ENCODE assay signal across 8 cellular contexts in genomic region chr6:39114395-39114706, GRCh38. TPM values are rescaled to one million over a fixed set of nuclear protein-coding genes. Genes with fewer than 3 reads are reported as not detected.
DNase-seq lines count a peak whose midpoint lies in the region; ATAC-seq, FAIRE-seq and TF ChIP-seq lines count a peak whose summit lies in the region.

No MANE protein-coding gene starts in this region.

- H3K27me3 ChIP-seq in CD8-positive, alpha-beta memory T cell (ENCODE audit: insufficient read depth, low read length, poor library complexity, severe bottlenecking) = no peaks in the 10 kb centered on the region
- no peaks in the 10 kb centered on the region for H3K27me3 ChIP-seq in HUES6 (ENCODE audit: control insufficient read depth, insufficient read depth, low read length)
- no peaks in the 10 kb centered on the region for H3K27me3 ChIP-seq in GM12878 (replicated peaks in 1 of 2; ENCODE audit: control insufficient read depth in 2 of 2, insufficient read depth in 2 of 2, low read length in 1 of 2)
- H3K27me3 ChIP-seq in right lobe of liver = no peaks in the 10 kb centered on the region
- H3K27me3 ChIP-seq in tibial artery = no peaks in the 10 kb centered on the region

- H3K9me3 ChIP-seq in CD8-positive, alpha-beta memory T cell (ENCODE audit: low read length) = no peaks in the 10 kb centered on the region
- no peaks in the 10 kb centered on the region for H3K9me3 ChIP-seq in HUES6 (ENCODE audit: control insufficient read depth, insufficient read depth, low read depth, low read length)
- no peaks in the 10 kb centered on the region for H3K9me3 ChIP-seq in GM12878 (replicated peaks; ENCODE audit: control insufficient read depth, insufficient read depth, low read length)
- H3K9me3 ChIP-seq in right lobe of liver = no peaks in the 10 kb centered on the region
- no peaks in the 10 kb centered on the region for H3K9me3 ChIP-seq in tibial artery

- CTCF ChIA-PET in CD8-positive, alpha-beta memory T cell (lab: Charles Lee) = no interaction called here
- CTCF ChIA-PET in GM12878 (lab: Yijun Ruan, JAX) = interaction anchor here (1.0 to 1.5 kb wide), 4 partner anchors 10 to 190 kb away, joined by 3 to 4 read pairs (median 4); no protein-coding TSS in a partner anchor

- no peaks in the 10 kb centered on the region for H3K36me3 ChIP-seq in CD8-positive, alpha-beta memory T cell (ENCODE audit: insufficient read depth, low read length)
- H3K36me3 ChIP-seq in HUES6 (ENCODE audit: control insufficient read depth, insufficient read depth, low read length) = peaks cover 12% of the 10 kb centered on the region
- H3K36me3 ChIP-seq in GM12878 (ENCODE audit: control insufficient read depth in 2 of 2, insufficient read depth in 2 of 2, low read length in 1 of 2) = no peaks in the 10 kb centered on the region
- H3K36me3 ChIP-seq in right lobe of liver = no peaks in the 10 kb centered on the region
- peaks cover 0 to 21% (median 16%) of the 10 kb centered on the region in 3 donors for H3K36me3 ChIP-seq in tibial artery

- RAD21 ChIA-PET in GM12878 (lab: Charles Lee; ENCODE audit: unreplicated experiment) = interaction anchor here (1.1 to 1.4 kb wide), 3 partner anchors 12 to 102 kb away, joined by 3 to 4 read pairs (median 4); no protein-coding TSS in a partner anchor

- peaks cover 0 to 2% of the 10 kb centered on the region in 2 donors for H3K27me3 Mint-ChIP-seq in CD8-positive, alpha-beta memory T cell

- TF ChIP-seq RAD21 in GM12878 (IDR thresholded peaks at IDR 0.05; ENCODE audit: insufficient read depth, low read depth, low read length) = no peak

- POLR2A ChIA-PET in CD8-positive, alpha-beta memory T cell (lab: Charles Lee) = interaction anchor here (0.7 kb wide), 1 partner anchor 9 kb away, joined by 3 read pairs; no protein-coding TSS in a partner anchor
- POLR2A ChIA-PET in GM12878 (lab: Charles Lee) = interaction anchor here (1.1 kb wide), 1 partner anchor 11 kb away, joined by 4 read pairs; no protein-coding TSS in a partner anchor

- H3K36me3 Mint-ChIP-seq in CD8-positive, alpha-beta memory T cell = peaks cover 0 to 17% (median 10%) of the 10 kb centered on the region in 3 donors

- H4K20me1 ChIP-seq in GM12878 (ENCODE audit: control insufficient read depth, insufficient read depth) = no peaks in the 10 kb centered on the region

- TF ChIP-seq POLR2A in GM12878 (IDR thresholded peaks at IDR 0.05; ENCODE audit: low read depth, low read length) (no peak), right lobe of liver (IDR thresholded peaks at IDR 0.05) (no peak)

- H2AFZ ChIP-seq in GM12878 (ENCODE audit: control insufficient read depth, low read depth, low read length) = peak overlapping the region; percentile 96

- in situ Hi-C loops in GM12878 (cut with MboI) = no loop called here

- no TSS peak for BruUV-seq in GM12878 (replicated peaks; lab: Mats Ljungman, UMichigan)

- H3K9ac ChIP-seq in HUES6 (ENCODE audit: low read length) = peak overlapping the region; percentile 79
- peak overlapping the region; percentile 81 for H3K9ac ChIP-seq in GM12878 (ENCODE audit: control insufficient read depth, insufficient read depth, low read length)

- no peak for DNase-seq in CD8-positive, alpha-beta memory T cell
- DNase-seq in GM12878 (ENCODE audit: low read depth, low spot score) (no peak), right lobe of liver (no peak), tibial artery (no peak), GM19238 (ENCODE audit: insufficient read length, low spot score) (no peak), NCI-H345 treated with DMSO at 0.1 percent for 48 hours (lab: John Stamatoyannopoulos, UW; ENCODE audit: unreplicated experiment) (no peak)

- FAIRE-seq in GM12878 (lab: Jason Lieb, UNC) = no peak

- intact Hi-C loops in GM12878 (cut with micrococcal nuclease; ENCODE audit: unreplicated experiment) (no loop called here), right lobe of liver (cut with DNase I) (no loop called here), tibial artery (cut with DNase I; ENCODE audit: low total_unique reads) (no loop called here)

- H3K27ac ChIP-seq in CD8-positive, alpha-beta memory T cell (ENCODE audit: low read depth, low read length) = peak overlapping the region; percentile 88
- peak overlapping the region; percentile 68; the same call in 1 of the 2 replicates for H3K27ac ChIP-seq in HUES6 (ENCODE audit: low read depth, low read length)
- H3K27ac ChIP-seq in GM12878 (ENCODE audit: control insufficient read depth, insufficient read depth) = peak overlapping the region; percentile 80
- H3K27ac ChIP-seq in right lobe of liver = peak overlapping the region; percentile 82 to 96 (median 89)
- H3K27ac ChIP-seq in tibial artery = peak overlapping the region; percentile 90 to 95

- H3K4me1 ChIP-seq in CD8-positive, alpha-beta memory T cell (ENCODE audit: insufficient read depth, low read length) = peaks cover 34% of the 10 kb centered on the region
- peaks cover 6% of the 10 kb centered on the region for H3K4me1 ChIP-seq in HUES6 (ENCODE audit: control insufficient read depth, insufficient read depth, low read length)
- H3K4me1 ChIP-seq in GM12878 (ENCODE audit: control insufficient read depth, insufficient read depth, low read length) = peaks cover 3% of the 10 kb centered on the region; the same call in 1 of the 2 replicates
- H3K4me1 ChIP-seq in right lobe of liver = peaks cover 0 to 7% (median 3%) of the 10 kb centered on the region in 4 donors
- H3K4me1 ChIP-seq in tibial artery = peaks cover 0 to 19% (median 6%) of the 10 kb centered on the region in 4 donors

- H3K4me1 Mint-ChIP-seq in CD8-positive, alpha-beta memory T cell = peaks cover 37 to 58% (median 55%) of the 10 kb centered on the region in 3 donors

- SMC1A ChIA-PET in GM12878 (lab: Charles Lee; ENCODE audit: uncharacterized antibody, unreplicated experiment) = interaction anchor here (0.9 to 1.2 kb wide), 4 partner anchors 9 to 101 kb away, joined by 3 to 5 read pairs (median 3); no protein-coding TSS in a partner anchor

- H3K9me3 Mint-ChIP-seq in CD8-positive, alpha-beta memory T cell = no peaks in the 10 kb centered on the region

- WGBS in GM12878 (ENCODE audit: insufficient coverage, insufficient replicate concordance, low lambda C conversion rate, missing lambda C conversion rate) = under 1% methylated on average over 11 of the region's 11 CpGs
- WGBS in right lobe of liver (ENCODE audit: insufficient coverage, low coverage, low lambda C conversion rate, missing lambda C conversion rate) = 0% methylated on average over 11 of the region's 11 CpGs

- ATAC-seq in GM21447 (IDR thresholded peaks at IDR 0.05; ENCODE audit: unreplicated experiment) (peak; percentile 23), GM12878 (peak; percentile 19), right lobe of liver (peak; percentile 28 to 38 (median 32))

- peak overlapping the region; percentile 90 to 99 (median 96) for H3K4me3 Mint-ChIP-seq in CD8-positive, alpha-beta memory T cell

- H3K79me2 ChIP-seq in GM12878 (ENCODE audit: control insufficient read depth, insufficient read depth, low read length) = no peaks in the 10 kb centered on the region

- peak overlapping the region; percentile 97 for H3K4me2 ChIP-seq in GM12878 (ENCODE audit: control insufficient read depth, insufficient read depth)

- peak overlapping the region; percentile 71 for H3K4me3 ChIP-seq in CD8-positive, alpha-beta memory T cell (ENCODE audit: low read length)
- H3K4me3 ChIP-seq in HUES6 (ENCODE audit: low read depth, low read length) (peak overlapping the region; percentile 74), GM12878 (peak overlapping the region; percentile 68), right lobe of liver (peak overlapping the region; percentile 60 to 69 (median 66)), tibial artery (peak overlapping the region; percentile 75)

- peak overlapping the region; percentile 92 to 99 (median 98) for H3K27ac Mint-ChIP-seq in CD8-positive, alpha-beta memory T cell

- TF ChIP-seq EP300 in GM12878 (IDR thresholded peaks at IDR 0.05; ENCODE audit: borderline replicate concordance in 1 of 2, control insufficient read depth in 1 of 2, low read depth in 2 of 2, low read length in 2 of 2) = no peak

- TF ChIP-seq CTCF in GM12878 (IDR thresholded peaks at IDR 0.05 in 2 of 3, conservative IDR thresholded peaks at IDR 0.05 in 1 of 3; ENCODE audit: control insufficient read depth in 2 of 3, extremely low read depth in 1 of 3, insufficient read depth in 1 of 3, low read depth in 3 of 3, low read length in 3 of 3) (no peak), right lobe of liver (IDR thresholded peaks at IDR 0.05) (no peak), tibial artery (IDR thresholded peaks at IDR 0.05) (peak in 1 of 2 experiments; percentile 7)

TF ChIP-seq in GM12878, 131 proteins besides CTCF, POLR2A, EP300 and RAD21 (continues in another document):
- TF ChIP-seq SRF (IDR thresholded peaks at IDR 0.05; ENCODE audit: low read depth in 2 of 2, low read length in 2 of 2) (no peak), GATAD2B (conservative IDR thresholded peaks at IDR 0.05; ENCODE audit: low read depth) (no peak)

RNA-seq across cellular contexts. Expression of gene SAYSD1, which starts 0.6 kb away (rescaled TPM):
- 10 to 100 TPM; 10.3 to 11.6 TPM for total RNA-seq in CD8-positive, alpha-beta memory T cell
- 15.6 TPM for polyA plus RNA-seq in CD8-positive, alpha-beta memory T cell
- total RNA-seq in GM12878 (2013; cell fraction: nucleolus; rRNA removed) = 7.0 and 7.2 TPM in 2 replicates
- total RNA-seq in GM12878 (2014; rRNA removed) (5.2 and 6.7 TPM in 2 replicates), GM12878 (2014; rRNA removed; fragmentation: Illumina TruSeq; extraction: Trizol) (5.5 and 5.6 TPM in 2 replicates), GM12878 (2021) (5.5 and 7.3 TPM in 2 replicates), right lobe of liver (1 to 10 TPM; 4.3 to 9.3 (median 7.0) TPM)
- polyA plus RNA-seq in GM12878 (2011; ENCODE audit: low read depth) = 3.0 TPM
- polyA plus RNA-seq in GM12878 (2011; rRNA removed) (6.6 and 7.0 TPM in 2 replicates), GM12878 (2014; fragmentation: Illumina TruSeq; extraction: Trizol) (5.9 and 6.0 TPM in 2 replicates), GM12878 (2014; fragmentation: Nextera tagmentation; extraction: Ambion mirVana) (1 to 10 TPM; 1.5 to 2.2 TPM), GM12878 (2014; rRNA removed) (5.1 and 6.5 TPM in 2 replicates), GM12878 (2016; fragmentation: Nextera tagmentation; extraction: Ambion mirVana) (1 to 10 TPM; 6.3 to 7.1 TPM)
- 4.0 and 4.3 TPM in 2 replicates for polyA plus RNA-seq in GM12878 (2011; cell fraction: cytosol; rRNA removed)
- 2.6 and 3.6 TPM in 2 replicates for polyA plus RNA-seq in GM12878 (2011; cell fraction: nucleus; rRNA removed)
- 3.1 and 4.0 TPM in 2 replicates for polyA plus RNA-seq in GM12878 (2012)
- 3.3 and 3.8 TPM in 2 replicates for polyA minus RNA-seq in GM12878 (2011; rRNA and poly(A)+ RNA removed)
- 1.1 and 1.6 TPM in 2 replicates for polyA minus RNA-seq in GM12878 (2011; cell fraction: cytosol; rRNA and poly(A)+ RNA removed)
- 2.7 and 4.7 TPM in 2 replicates for polyA minus RNA-seq in GM12878 (2011; cell fraction: nucleus; rRNA and poly(A)+ RNA removed)
